Comparison of ENCODE assay signal across 8 cellular contexts in genomic region chr9:135479469-135480052, GRCh38. TPM values are rescaled to one million over a fixed set of nuclear protein-coding genes. Genes with fewer than 3 reads are reported as not detected.
A peak's percentile ranks its signal among the peaks of the same experiment; 100 is the strongest.
DNase-seq lines count a peak whose midpoint lies in the region; ATAC-seq lines count a peak whose summit lies in the region.

Gene PPP1R26, plus strand, starts transcription at chr9:135479782. Its CDS starts 4,729 bp downstream, at chr9:135484511.

- no peaks in the 10 kb centered on the region for H3K27me3 ChIP-seq in esophagus (ENCODE audit: control insufficient read depth in 1 of 2, insufficient read depth in 2 of 2, low read length in 2 of 2)

- no peak for ATAC-seq in GM19023 (IDR thresholded peaks at IDR 0.05; ENCODE audit: unreplicated experiment)
- no peak for ATAC-seq in HG02885 (IDR thresholded peaks at IDR 0.05; ENCODE audit: poor library complexity, unreplicated experiment)

- peak within 1 kb of the TSS; percentile 62 to 65 for H3K27ac ChIP-seq in esophagus (ENCODE audit: low read depth in 2 of 2, low read length in 1 of 2)

- DNase-seq in NCI-H146 (lab: John Stamatoyannopoulos, UW) (peak; percentile 42), NCI-H146 treated with DMSO at 0.1 percent for 48 hours (lab: John Stamatoyannopoulos, UW; ENCODE audit: unreplicated experiment) (no peak), RKO (ENCODE audit: low spot score) (peak; percentile 69), myocyte (ENCODE audit: low read depth) (peak; percentile 46), NOMO-1 (lab: John Stamatoyannopoulos, UW; ENCODE audit: unreplicated experiment in 2 of 2) (no peak)

- H3K9me3 ChIP-seq in esophagus (ENCODE audit: control insufficient read depth in 2 of 2, insufficient read depth in 1 of 2, low read depth in 1 of 2, low read length in 1 of 2) = no peaks in the 10 kb centered on the region

- H3K36me3 ChIP-seq in esophagus (ENCODE audit: control insufficient read depth in 2 of 2, insufficient read depth in 2 of 2, low read length in 1 of 2) = peaks cover 0 to 6% of the 10 kb centered on the region in 2 donors

- WGBS in esophagus, 2 donors = 0 to 1% methylated on average over 23 to 89 of the region's 103 CpGs

- peaks cover 4 to 5% of the 10 kb centered on the region in 2 donors for H3K4me1 ChIP-seq in esophagus (ENCODE audit: control insufficient read depth in 2 of 2, insufficient read depth in 2 of 2, low read length in 1 of 2)

- H3K4me3 ChIP-seq in esophagus (ENCODE audit: low read depth in 1 of 2, low read length in 2 of 2) = peak within 1 kb of the TSS; percentile 78 to 88

RNA-seq across cellular contexts. Expression of gene PPP1R26, which starts in this region (rescaled TPM):
- polyA plus RNA-seq in esophagus = 1 to 10 TPM; 4.7 to 6.4 TPM
- 14.3 and 15.2 TPM in 2 replicates for total RNA-seq in myocyte
- 8.9 TPM for polyA plus RNA-seq in myocyte (2012)

Comparison
In these comparisons a context has a peak if more than half of its experiments do, and no peak if none do; other contexts are left out.
1. DNase-seq: peak in NCI-H146 (single experiment), RKO (single experiment) and myocyte (single experiment); none in NCI-H146 treated with DMSO at 0.1 percent for 48 hours (single experiment) and NOMO-1 (0 of 2).